In genomic region chr12:80226576-80226975, GRCh38 we compare ENCODE assay signal across 14 cellular contexts.
DNase-seq lines count a peak whose midpoint lies in the region; ATAC-seq, FAIRE-seq and TF ChIP-seq lines count a peak whose summit lies in the region.
"Had no signal": no experiment of that assay in that cellular context is flagged by ENCODE, and none has a peak within 500 bp of the region (broad histone marks: within the 10 kb centered on the region; RNA-seq: fewer than 3 reads in every experiment).

No MANE protein-coding gene starts in this region.

- H3K27me3 ChIP-seq in RWPE2 (ENCODE audit: insufficient read depth, poor library complexity, severe bottlenecking): no peaks in the 10 kb centered on the region
- H3K27me3 ChIP-seq: gastrocnemius medialis had no signal

- no peaks in the 10 kb centered on the region for H3K9me3 ChIP-seq in RWPE2 (ENCODE audit: severe bottlenecking)
- H3K9me3 ChIP-seq: gastrocnemius medialis had no signal

- peaks cover 9% of the 10 kb centered on the region for H3K4me1 ChIP-seq in RWPE2 (ENCODE audit: insufficient read depth, poor library complexity, severe bottlenecking)

- FAIRE-seq in H54 (lab: Jason Lieb, UNC): no peak

- DNase-seq in AG08395 (ENCODE audit: low spot score): peak; percentile 43
- peak; percentile 71 for DNase-seq in HCEC 1CT
- no peak for DNase-seq in RWPE2 (ENCODE audit: low spot score)
- DNase-seq in fibroblast of mammary gland (ENCODE audit: low read depth): peak; percentile 62
- no peak for DNase-seq in H54 (ENCODE audit: insufficient read length, low spot score)
- no peak for DNase-seq in activated naive CD4-positive, alpha-beta T cell (lab: John Stamatoyannopoulos, UW)
- DNase-seq: activated CD4-positive, alpha-beta T cell treated with anti-CD3 and anti-CD28 coated beads for 1 hour; activated T-cell treated with anti-CD3 and anti-CD28 coated beads, Interleukin-2, amount 50 U/mL, for 4 hours; DMS79 treated with DMSO at 0.1 percent for 48 hours; gastrocnemius medialis; stimulated activated CD4-positive, alpha-beta T cell treated with anti-CD3 and anti-CD28 coated beads, Interleukin-2, amount 100 ng/mL, for 48 hours had no signal

- no peaks in the 10 kb centered on the region for H3K36me3 ChIP-seq in RWPE2 (ENCODE audit: low read depth)
- H3K36me3 ChIP-seq: gastrocnemius medialis had no signal

- no peak overlapping the region for H3K27ac ChIP-seq in RWPE2 (ENCODE audit: poor library complexity, severe bottlenecking)
- H3K27ac ChIP-seq: gastrocnemius medialis had no signal

- no peak for TF ChIP-seq POLR2A in H54 (IDR thresholded peaks at IDR 0.05; ENCODE audit: low read depth, low read length)

- peak; percentile 44; the same call in 1 of the 3 replicates for ATAC-seq in RWPE2 (ENCODE audit: low read depth)
- no peak for ATAC-seq in GM19467 (IDR thresholded peaks at IDR 0.05; ENCODE audit: unreplicated experiment)
- ATAC-seq in GM18907 (IDR thresholded peaks at IDR 0.05; ENCODE audit: unreplicated experiment): no peak
- ATAC-seq: activated T-cell treated with anti-CD3 and anti-CD28 coated beads, Interleukin-2, amount 50 U/mL, for 4 hours; gastrocnemius medialis; GM23338 had no signal

- H3K4me3 ChIP-seq in RWPE2 (ENCODE audit: severe bottlenecking): no peak overlapping the region
- no peak overlapping the region for H3K4me3 ChIP-seq in fibroblast of mammary gland (ENCODE audit: control insufficient read depth, low read depth, low read length)
- H3K4me3 ChIP-seq: gastrocnemius medialis, GM23338 had no signal

- TF ChIP-seq CTCF in RWPE2 (IDR thresholded peaks at IDR 0.05; ENCODE audit: poor library complexity, severe bottlenecking) (no peak), fibroblast of mammary gland (conservative IDR thresholded peaks at IDR 0.05; ENCODE audit: control insufficient read depth, insufficient read depth, low read depth, low read length) (no peak)

Comparison
In these comparisons a context has a peak if more than half of its experiments do, and no peak if none do; other contexts are left out.
1. DNase-seq: peak in AG08395 (single experiment), HCEC 1CT (single experiment) and fibroblast of mammary gland (single experiment); none in RWPE2 (single experiment), H54 (single experiment) and activated naive CD4-positive, alpha-beta T cell (0 of 4).